8 cellular contexts compared by ENCODE assay signal in the genomic region with DNA sequence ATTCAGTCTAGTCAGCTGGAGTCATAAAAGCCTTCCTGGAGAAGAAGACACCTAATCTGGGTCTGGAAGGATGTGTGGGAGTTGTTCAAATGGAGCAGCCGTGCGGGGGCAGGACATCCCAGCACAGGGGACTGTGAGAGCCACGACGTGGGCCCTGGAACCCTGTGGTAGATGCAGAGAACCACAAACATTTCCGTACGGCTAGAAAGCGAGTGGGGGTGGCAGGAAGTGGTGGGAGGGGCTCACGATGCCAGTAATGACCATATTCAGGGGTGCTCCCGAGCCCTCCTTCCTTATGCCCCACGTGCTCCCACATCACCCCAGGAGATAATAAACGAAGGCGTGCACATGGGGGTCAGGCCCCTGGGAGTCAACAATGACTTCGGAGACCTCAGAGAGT. TPM values are rescaled to one million over a fixed set of nuclear protein-coding genes. Genes with fewer than 3 reads are reported as not detected.
DNase-seq lines count a peak whose midpoint lies in the region; ATAC-seq and TF ChIP-seq lines count a peak whose summit lies in the region.

No MANE protein-coding gene starts in this region.

- DNase-seq in T-helper 1 cell (peak in 4 of 5 donors; percentile 38 to 77 (median 44)), astrocyte of the spinal cord (ENCODE audit: low read depth, low spot score) (peak; percentile 85), sciatic nerve (ENCODE audit: low spot score) (no peak), COLO668 (lab: John Stamatoyannopoulos, UW; ENCODE audit: unreplicated experiment) (no peak), NCI-H82 (lab: John Stamatoyannopoulos, UW) (no peak)

- intact Hi-C loops in sciatic nerve (cut with DNase I), result no loop called here

- ATAC-seq in GM21367 (IDR thresholded peaks at IDR 0.05; ENCODE audit: unreplicated experiment), result peak; percentile 72
- peak; percentile 9 for ATAC-seq in sciatic nerve
- ATAC-seq in GM18519 (IDR thresholded peaks at IDR 0.05; ENCODE audit: low FRiP score, unreplicated experiment), result no peak
- no peak for ATAC-seq in GM19452 (IDR thresholded peaks at IDR 0.05; ENCODE audit: unreplicated experiment)

- H3K4me3 ChIP-seq in astrocyte of the spinal cord (ENCODE audit: low read depth, low read length), result no peak overlapping the region

- in situ Hi-C loops in astrocyte of the spinal cord (cut with HindIII; ENCODE audit: low sequenced_read_pairs), result no loop called here

- no peak for TF ChIP-seq CTCF in astrocyte of the spinal cord (IDR thresholded peaks at IDR 0.05; ENCODE audit: low read depth, low read length)

RNA-seq across cellular contexts. Expression of a gene that starts 21.0 kb away (rescaled TPM):
- 198 TPM for total RNA-seq in sciatic nerve

RNA-seq across cellular contexts. Expression of a gene that starts 52.1 kb away (rescaled TPM):
- total RNA-seq in sciatic nerve, result 25.5 TPM

Comparison
In these comparisons a context has a peak if more than half of its experiments do, and no peak if none do; other contexts are left out.
1. ATAC-seq: peak in GM21367 (single experiment) and sciatic nerve (single experiment); none in GM18519 (single experiment) and GM19452 (single experiment).
2. DNase-seq: peak in T-helper 1 cell (4 of 5) and astrocyte of the spinal cord (single experiment); none in sciatic nerve (single experiment), COLO668 (single experiment) and NCI-H82 (single experiment).